8 cellular contexts compared by ENCODE assay signal in the genomic region with DNA sequence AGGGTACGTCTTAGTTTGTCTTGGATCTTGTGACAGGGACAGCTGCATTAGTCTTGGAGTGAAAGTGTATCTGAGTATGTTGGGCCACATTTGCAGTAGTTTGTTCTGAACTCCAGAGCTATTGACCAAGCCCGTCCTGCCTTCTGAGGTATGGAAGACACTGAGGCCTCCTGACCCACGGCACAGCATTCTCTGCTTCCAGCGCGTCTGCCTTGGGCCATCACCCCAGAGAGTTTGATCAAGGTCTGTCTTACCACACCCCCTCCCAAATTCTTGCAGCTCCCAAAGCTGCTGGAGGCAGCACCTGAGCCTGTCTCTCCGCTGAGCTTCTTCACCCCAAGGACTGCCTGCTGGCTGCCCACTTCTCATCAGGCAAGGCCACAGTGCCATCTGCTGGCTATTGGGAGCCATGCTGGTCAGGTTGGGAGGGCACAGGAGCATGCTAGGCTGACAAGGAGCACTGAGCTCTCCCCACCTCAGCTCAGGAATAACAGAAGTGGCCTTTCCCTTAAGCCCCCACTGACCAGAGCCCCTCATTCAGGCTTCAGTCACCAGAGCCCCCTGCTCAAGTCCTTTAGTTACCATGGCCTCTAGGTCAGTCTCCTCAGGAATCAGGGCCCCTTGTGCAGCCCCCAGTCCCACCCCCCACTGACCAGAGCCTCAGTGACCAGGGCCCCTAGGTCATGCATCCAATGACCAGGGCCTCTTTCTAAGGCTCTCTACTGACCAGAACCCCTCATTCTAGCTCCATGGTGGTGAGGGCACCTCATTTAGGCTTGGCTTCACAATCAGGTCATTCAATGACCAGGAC. TPM values are rescaled to one million over a fixed set of nuclear protein-coding genes. Genes with fewer than 3 reads are reported as not detected.
A peak's percentile ranks its signal among the peaks of the same experiment; 100 is the strongest.
DNase-seq lines count a peak whose midpoint lies in the region; ATAC-seq, FAIRE-seq and TF ChIP-seq lines count a peak whose summit lies in the region.

No MANE protein-coding gene starts in this region.

- peak; percentile 23 for DNase-seq in D721Med (ENCODE audit: insufficient read length, low spot score)
- DNase-seq in HTR-8/SVneo (ENCODE audit: insufficient read length, low spot score) = peak; percentile 77
- DNase-seq in PC-3 = peak; percentile 77
- DNase-seq in activated T-helper 1 cell treated with Interleukin-2 at 50 U/mL for 16 hours (ENCODE audit: low read depth) = peak; percentile 18
- peak; percentile 85 for DNase-seq in fibroblast of the aortic adventitia (ENCODE audit: low read depth)
- peak; percentile 53 for DNase-seq in non-pigmented ciliary epithelial cell (ENCODE audit: low read depth)
- peak in 44 of 49 donors; percentile 4 to 79 (median 46) for DNase-seq in substantia nigra (lab: John Stamatoyannopoulos, UW)

- intact Hi-C loops in PC-3 (cut with micrococcal nuclease) = loop anchor here (2.0 to 5.0 kb wide), 2 partner anchors 66 to 340 kb away; no protein-coding TSS in a partner anchor

- H4K20me1 ChIP-seq in PC-3 (ENCODE audit: low read length) = no peaks in the 10 kb centered on the region

- ATAC-seq in GM21360 (IDR thresholded peaks at IDR 0.05; ENCODE audit: unreplicated experiment) (peak; percentile 97), PC-3 (peak; percentile 99)

- TF ChIP-seq CTCF in D721Med (IDR thresholded peaks at IDR 0.05; ENCODE audit: insufficient read depth, missing control alignments) (peak; percentile 97), PC-3 (conservative IDR thresholded peaks at IDR 0.05; ENCODE audit: low read depth, low read length) (peak; percentile 87), fibroblast of the aortic adventitia (IDR thresholded peaks at IDR 0.05; ENCODE audit: insufficient read depth, low read length) (peak; percentile 98)

- CTCF ChIA-PET in PC-3 (lab: Charles Lee) = interaction anchor here (0.6 to 1.7 kb wide), 14 partner anchors 10 to 472 kb away, joined by 3 to 15 read pairs (median 4); a partner anchor contains a TSS

- no peak overlapping the region for H2AFZ ChIP-seq in PC-3 (ENCODE audit: low read length)

- FAIRE-seq in D721Med (lab: Jason Lieb, UNC) (no peak), HTR-8/SVneo (lab: Jason Lieb, UNC) (peak; percentile 76)

- H3K27ac ChIP-seq in PC-3 (ENCODE audit: low read length) (no peak overlapping the region), substantia nigra (ENCODE audit: low read depth, low read length, poor library complexity, severe bottlenecking) (no peak overlapping the region)

- no peaks in the 10 kb centered on the region for H3K79me2 ChIP-seq in PC-3 (ENCODE audit: low read length)

- H3K36me3 ChIP-seq in PC-3 (ENCODE audit: low read depth, low read length) = no peaks in the 10 kb centered on the region

- H3K4me3 ChIP-seq in PC-3 (ENCODE audit: low read length) (no peak overlapping the region), fibroblast of the aortic adventitia (ENCODE audit: low read depth, low read length) (no peak overlapping the region)

- H3F3A ChIP-seq in PC-3 (ENCODE audit: low read length, unreplicated experiment) = no peaks in the 10 kb centered on the region

- no peaks in the 10 kb centered on the region for H3K9me3 ChIP-seq in PC-3 (ENCODE audit: low read length)

- no TSS peak for BruUV-seq in PC-3 (replicated peaks; lab: Mats Ljungman, UMichigan)

- POLR2A ChIA-PET in PC-3 (lab: Charles Lee; ENCODE audit: unreplicated experiment) = interaction anchor here (0.5 kb wide), 1 partner anchor 10 kb away, joined by 3 read pairs; no protein-coding TSS in a partner anchor

- H3K27me3 ChIP-seq in PC-3 (ENCODE audit: low read length) = no peaks in the 10 kb centered on the region

- no peak overlapping the region for H3K4me2 ChIP-seq in PC-3 (ENCODE audit: low read length)

- no peaks in the 10 kb centered on the region for H3K4me1 ChIP-seq in PC-3 (ENCODE audit: insufficient read depth, low read length)

- no peak overlapping the region for H3K9ac ChIP-seq in PC-3 (ENCODE audit: low read length)

- no peaks in the 10 kb centered on the region for H3K9me2 ChIP-seq in PC-3 (replicated peaks; ENCODE audit: low read length)

RNA-seq across cellular contexts. Expression of a gene that starts 27.2 kb away (rescaled TPM):
- total RNA-seq in PC-3 (2014; rRNA removed) (12.1 and 12.9 TPM in 2 replicates), fibroblast of the aortic adventitia (ENCODE audit: low replicate concordance) (44.8 and 63.9 TPM in 2 replicates)

RNA-seq across cellular contexts. Expression of a gene that starts 42.8 kb away (rescaled TPM):
- total RNA-seq in PC-3 (2014; rRNA removed) = not detected in 2 replicates
- total RNA-seq in fibroblast of the aortic adventitia (ENCODE audit: low replicate concordance) = 323 and 888 TPM in 2 replicates

RNA-seq across cellular contexts. Expression of a gene that starts 55.8 kb away (rescaled TPM):
- 17.5 and 24.7 TPM in 2 replicates for total RNA-seq in PC-3 (2014; rRNA removed)
- 41.8 and 52.4 TPM in 2 replicates for total RNA-seq in fibroblast of the aortic adventitia (ENCODE audit: low replicate concordance)

Comparison
In these comparisons a context has a peak if more than half of its experiments do, and no peak if none do; other contexts are left out.
1. DNase-seq: peak in every context shown above with its lines; median percentile 85 in fibroblast of the aortic adventitia; 77 in HTR-8/SVneo; 77 in PC-3; 53 in non-pigmented ciliary epithelial cell; 46 in substantia nigra; 23 in D721Med; 18 in activated T-helper 1 cell treated with Interleukin-2 at 50 U/mL for 16 hours.
2. RNA of a gene that starts 42.8 kb away (total RNA-seq): 323 to 888 TPM in fibroblast of the aortic adventitia; not detected in PC-3; every median in the first group is over 100 times any median in the second.
3. Peak in every context shown above with its lines, with median percentiles within 50 percentile points of each other: CTCF ChIP-seq.